ENCODE assay signal across 8 cellular contexts in the genomic region with DNA sequence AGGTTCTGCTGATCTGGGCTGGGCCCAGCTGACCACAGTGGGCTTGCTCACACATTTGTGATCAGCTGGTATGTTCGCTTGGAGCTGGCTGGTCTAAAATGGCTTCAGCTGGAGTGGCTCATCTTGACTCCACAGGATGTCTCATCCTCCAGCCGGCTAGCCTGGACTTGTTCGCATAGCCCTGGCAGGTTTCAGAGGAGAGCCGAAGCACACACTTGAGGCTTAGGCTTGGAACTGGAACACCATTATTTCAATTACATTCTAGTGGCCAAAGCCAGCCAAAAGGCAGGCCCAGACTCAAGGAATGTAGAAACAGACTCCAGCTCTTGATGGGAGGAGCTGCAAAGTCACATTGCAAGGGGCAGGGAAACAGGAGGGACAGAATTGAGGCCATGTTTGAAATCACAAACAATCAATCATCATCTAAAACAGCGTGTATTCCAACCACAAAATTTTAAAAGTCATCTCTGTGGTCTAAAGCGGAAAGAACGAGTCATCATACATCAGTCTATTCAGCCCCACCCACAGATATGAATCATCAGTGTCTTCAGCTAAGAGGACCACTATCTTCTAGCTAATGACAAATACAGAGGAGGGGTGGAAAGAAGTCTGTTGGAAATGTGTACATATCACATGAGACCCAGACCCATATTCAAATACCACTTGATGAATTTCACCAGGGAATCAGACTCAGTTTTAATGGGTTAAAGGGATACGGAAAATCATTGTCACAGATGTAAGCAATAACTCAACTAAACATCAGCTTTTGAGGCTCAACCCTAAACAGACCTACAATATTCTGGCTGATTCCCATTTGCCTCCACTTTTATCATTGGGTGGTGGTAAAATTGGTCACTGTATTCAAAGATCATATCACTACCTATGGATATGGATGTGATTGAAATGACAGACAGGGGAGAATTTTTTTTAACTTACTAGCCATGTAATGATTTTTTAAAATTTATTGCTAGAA.
DNase-seq lines count a peak whose midpoint lies in the region; ATAC-seq and FAIRE-seq lines count a peak whose summit lies in the region.

No MANE protein-coding gene starts in this region.

- intact Hi-C loops in activated T-helper 1 cell treated with anti-CD3 and anti-CD28 coated beads, Interleukin-12 subunit alpha, Interleukin-12 subunit beta, Interleukin-2, Interleukin-4 antibody, amounts not matched to agents 30 ng/mL and 10 ng/mL and 1 ng/mL, durations not matched to agents 14 hours and 24 hours and 36 hours (cut with micrococcal nuclease): loop anchor here (1.0 to 5.0 kb wide), 10 partner anchors 43 to 540 kb away; a partner anchor contains a TSS
- intact Hi-C loops in posterior cingulate gyrus (cut with DNase I): no loop called here

- peaks cover 8% of the 10 kb centered on the region for H3K36me3 Mint-ChIP-seq in activated T-helper 1 cell treated with anti-CD3 and anti-CD28 coated beads, Interleukin-12 subunit alpha, Interleukin-12 subunit beta, Interleukin-2, Interleukin-4 antibody, amounts not matched to agents 30 ng/mL and 10 ng/mL and 1 ng/mL, durations not matched to agents 14 hours and 24 hours and 36 hours (ENCODE audit: low read depth)

- no peaks in the 10 kb centered on the region for H3K27me3 Mint-ChIP-seq in activated T-helper 1 cell treated with anti-CD3 and anti-CD28 coated beads, Interleukin-12 subunit alpha, Interleukin-12 subunit beta, Interleukin-2, Interleukin-4 antibody, amounts not matched to agents 30 ng/mL and 10 ng/mL and 1 ng/mL, durations not matched to agents 14 hours and 24 hours and 36 hours (ENCODE audit: insufficient read depth)

- peaks cover 59% of the 10 kb centered on the region for H3K4me1 Mint-ChIP-seq in activated T-helper 1 cell treated with anti-CD3 and anti-CD28 coated beads, Interleukin-12 subunit alpha, Interleukin-12 subunit beta, Interleukin-2, Interleukin-4 antibody, amounts not matched to agents 30 ng/mL and 10 ng/mL and 1 ng/mL, durations not matched to agents 14 hours and 24 hours and 36 hours (ENCODE audit: low read depth)

- DNase-seq in DMS 273 (lab: John Stamatoyannopoulos, UW; ENCODE audit: unreplicated experiment) (peak; percentile 24), DMS 273 treated with DMSO at 0.1 percent for 48 hours (lab: John Stamatoyannopoulos, UW) (no peak), RCC 7860 (ENCODE audit: low spot score) (peak; percentile 99), iris pigment epithelial cell (ENCODE audit: low read depth) (peak; percentile 99), posterior cingulate gyrus (no peak)
- peak; percentile 59 for DNase-seq in activated T-helper 1 cell treated with anti-CD3 and anti-CD28 coated beads, Interleukin-12 subunit alpha, Interleukin-12 subunit beta, Interleukin-2, Interleukin-4 antibody, amounts not matched to agents 30 ng/mL and 10 ng/mL and 1 ng/mL, durations not matched to agents 14 hours and 24 hours and 36 hours (ENCODE audit: low spot score)
- peak; percentile 11 to 25 for DNase-seq in stimulated activated CD8-positive, alpha-beta memory T cell treated with anti-CD3 and anti-CD28 coated beads, Interleukin-2, amount 100 ng/mL, for 48 hours (ENCODE audit: low read depth in 2 of 2)

- H3K4me3 Mint-ChIP-seq in activated T-helper 1 cell treated with anti-CD3 and anti-CD28 coated beads, Interleukin-12 subunit alpha, Interleukin-12 subunit beta, Interleukin-2, Interleukin-4 antibody, amounts not matched to agents 30 ng/mL and 10 ng/mL and 1 ng/mL, durations not matched to agents 14 hours and 24 hours and 36 hours: peak overlapping the region; percentile 52

- H3K9me3 Mint-ChIP-seq in activated T-helper 1 cell treated with anti-CD3 and anti-CD28 coated beads, Interleukin-12 subunit alpha, Interleukin-12 subunit beta, Interleukin-2, Interleukin-4 antibody, amounts not matched to agents 30 ng/mL and 10 ng/mL and 1 ng/mL, durations not matched to agents 14 hours and 24 hours and 36 hours: peaks cover 3% of the 10 kb centered on the region

- FAIRE-seq in RCC 7860 (lab: Jason Lieb, UNC): peak; percentile 99

- peak overlapping the region; percentile 91 for H3K27ac Mint-ChIP-seq in activated T-helper 1 cell treated with anti-CD3 and anti-CD28 coated beads, Interleukin-12 subunit alpha, Interleukin-12 subunit beta, Interleukin-2, Interleukin-4 antibody, amounts not matched to agents 30 ng/mL and 10 ng/mL and 1 ng/mL, durations not matched to agents 14 hours and 24 hours and 36 hours

- peak; percentile 81 for ATAC-seq in HG02678 (IDR thresholded peaks at IDR 0.05; ENCODE audit: unreplicated experiment)

Comparison
In these comparisons a context has a peak if more than half of its experiments do, and no peak if none do; other contexts are left out.
1. DNase-seq: peak in DMS 273 (single experiment), RCC 7860 (single experiment), activated T-helper 1 cell treated with anti-CD3 and anti-CD28 coated beads, Interleukin-12 subunit alpha, Interleukin-12 subunit beta, Interleukin-2, Interleukin-4 antibody, amounts not matched to agents 30 ng/mL and 10 ng/mL and 1 ng/mL, durations not matched to agents 14 hours and 24 hours and 36 hours (single experiment), iris pigment epithelial cell (single experiment) and stimulated activated CD8-positive, alpha-beta memory T cell treated with anti-CD3 and anti-CD28 coated beads, Interleukin-2, amount 100 ng/mL, for 48 hours (2 of 2); none in DMS 273 treated with DMSO at 0.1 percent for 48 hours (single experiment) and posterior cingulate gyrus (0 of 10).